ENCODE assay signal across 17 cellular contexts in genomic region chr16:75660321-75660720, GRCh38. TPM values are rescaled to one million over a fixed set of nuclear protein-coding genes. Genes with fewer than 3 reads are reported as not detected.
DNase-seq lines count a peak whose midpoint lies in the region; ATAC-seq lines count a peak whose summit lies in the region.
"Had no signal": no experiment of that assay in that cellular context is flagged by ENCODE, and none has a peak within 500 bp of the region (broad histone marks: within the 10 kb centered on the region; RNA-seq: fewer than 3 reads in every experiment).

No MANE protein-coding gene starts in this region.

- CTCF ChIA-PET in activated CD4-positive, alpha-beta T cell treated with anti-CD3 and anti-CD28 coated beads for 36 hours (lab: Charles Lee): interaction anchor here (0.6 kb wide), 1 partner anchor 485 kb away, joined by 4 read pairs; no protein-coding TSS in a partner anchor

- no peaks in the 10 kb centered on the region for H3K9me3 Mint-ChIP-seq in activated T-cell treated with anti-CD3 and anti-CD28 coated beads, Interleukin-2, amount 50 U/mL, for 24 hours
- H3K9me3 Mint-ChIP-seq in central memory CD8-positive, alpha-beta T cell: no peaks in the 10 kb centered on the region
- H3K9me3 Mint-ChIP-seq in activated CD4-positive, alpha-beta T cell treated with anti-CD3 and anti-CD28 coated beads for 36 hours (ENCODE audit: low read depth): no peaks in the 10 kb centered on the region

- no peak for DNase-seq in activated T-cell treated with anti-CD3 and anti-CD28 coated beads, Interleukin-2, amount 50 U/mL, for 24 hours
- no peak for DNase-seq in activated T-cell treated with anti-CD3 and anti-CD28 coated beads, Interleukin-2, amount 50 U/mL, for 1 hour
- DNase-seq in central memory CD8-positive, alpha-beta T cell (ENCODE audit: low spot score in 2 of 2): no peak
- DNase-seq in myocyte (ENCODE audit: low read depth) (peak; percentile 77), superior temporal gyrus (ENCODE audit: extremely low spot score) (peak; percentile 74), NOMO-1 (lab: John Stamatoyannopoulos, UW; ENCODE audit: unreplicated experiment in 2 of 2) (no peak), MG63 (no peak)
- no peak for DNase-seq in activated CD4-positive, alpha-beta T cell treated with anti-CD3 and anti-CD28 coated beads for 36 hours
- DNase-seq: COR-L47, DMS153, H7, Kasumi-1, NCI-H1417, NCI-H2029 treated with DMSO at 0.1 percent for 48 hours, NCI-H510A, Peyer's patch, Right ventricle myocardium superior had no signal

- POLR2A ChIA-PET in activated CD4-positive, alpha-beta T cell treated with anti-CD3 and anti-CD28 coated beads for 36 hours (lab: Charles Lee): interaction anchor here (0.7 kb wide), 1 partner anchor 265 kb away, joined by 9 read pairs; no protein-coding TSS in a partner anchor

- H3K27ac Mint-ChIP-seq in activated T-cell treated with anti-CD3 and anti-CD28 coated beads, Interleukin-2, amount 50 U/mL, for 24 hours: peak overlapping the region; percentile 40
- peak overlapping the region; percentile 44 for H3K27ac Mint-ChIP-seq in central memory CD8-positive, alpha-beta T cell (ENCODE audit: low read depth)
- H3K27ac Mint-ChIP-seq in activated CD4-positive, alpha-beta T cell treated with anti-CD3 and anti-CD28 coated beads for 36 hours: no peak overlapping the region

- no peaks in the 10 kb centered on the region for H3K27me3 ChIP-seq in MG63
- H3K27me3 ChIP-seq: Peyer's patch had no signal

- no peaks in the 10 kb centered on the region for H3K9me3 ChIP-seq in MG63
- H3K9me3 ChIP-seq: Peyer's patch had no signal

- peaks cover 5% of the 10 kb centered on the region for H3K4me1 Mint-ChIP-seq in activated T-cell treated with anti-CD3 and anti-CD28 coated beads, Interleukin-2, amount 50 U/mL, for 24 hours (ENCODE audit: low read depth)
- peaks cover 37% of the 10 kb centered on the region for H3K4me1 Mint-ChIP-seq in central memory CD8-positive, alpha-beta T cell
- H3K4me1 Mint-ChIP-seq in activated CD4-positive, alpha-beta T cell treated with anti-CD3 and anti-CD28 coated beads for 36 hours: peaks cover 4% of the 10 kb centered on the region

- peaks cover 5% of the 10 kb centered on the region for H3K36me3 ChIP-seq in MG63

- peaks cover 60% of the 10 kb centered on the region for H3K36me3 Mint-ChIP-seq in activated T-cell treated with anti-CD3 and anti-CD28 coated beads, Interleukin-2, amount 50 U/mL, for 24 hours (ENCODE audit: low read depth)
- peaks cover 45% of the 10 kb centered on the region for H3K36me3 Mint-ChIP-seq in central memory CD8-positive, alpha-beta T cell (ENCODE audit: insufficient read depth)
- H3K36me3 Mint-ChIP-seq in activated CD4-positive, alpha-beta T cell treated with anti-CD3 and anti-CD28 coated beads for 36 hours (ENCODE audit: low read depth): peaks cover 35% of the 10 kb centered on the region

- no peak overlapping the region for H3K4me3 Mint-ChIP-seq in activated T-cell treated with anti-CD3 and anti-CD28 coated beads, Interleukin-2, amount 50 U/mL, for 24 hours
- H3K4me3 Mint-ChIP-seq in central memory CD8-positive, alpha-beta T cell: no peak overlapping the region
- no peak overlapping the region for H3K4me3 Mint-ChIP-seq in activated CD4-positive, alpha-beta T cell treated with anti-CD3 and anti-CD28 coated beads for 36 hours

- H3K27me3 Mint-ChIP-seq in activated T-cell treated with anti-CD3 and anti-CD28 coated beads, Interleukin-2, amount 50 U/mL, for 24 hours: no peaks in the 10 kb centered on the region
- H3K27me3 Mint-ChIP-seq in central memory CD8-positive, alpha-beta T cell: no peaks in the 10 kb centered on the region
- no peaks in the 10 kb centered on the region for H3K27me3 Mint-ChIP-seq in activated CD4-positive, alpha-beta T cell treated with anti-CD3 and anti-CD28 coated beads for 36 hours

- no peak overlapping the region for H3K4me3 ChIP-seq in MG63
- H3K4me3 ChIP-seq: Peyer's patch had no signal

- ATAC-seq in central memory CD8-positive, alpha-beta T cell (replicated peaks; ENCODE audit: extremely low read depth, poor library complexity, severe bottlenecking): no peak
- ATAC-seq in activated CD4-positive, alpha-beta T cell treated with anti-CD3 and anti-CD28 coated beads for 36 hours: no peak

- intact Hi-C loops in activated CD4-positive, alpha-beta T cell treated with anti-CD3 and anti-CD28 coated beads for 36 hours (cut with DNase I, micrococcal nuclease): no loop called here

RNA-seq across cellular contexts. Expression of gene TERF2IP, which starts 12.7 kb away (rescaled TPM):
- 106 and 111 TPM in 2 replicates for total RNA-seq in myocyte
- polyA plus RNA-seq in myocyte (2012): 76.0 TPM
- 10 to 100 TPM; 70.6 to 72.6 TPM for total RNA-seq in activated CD4-positive, alpha-beta T cell treated with anti-CD3 and anti-CD28 coated beads for 36 hours
- total RNA-seq in MG63 (2014; rRNA removed; shearing (Covaris generic); ENCODE audit: low replicate concordance): 6.3 and 11.9 TPM in 2 replicates

RNA-seq across cellular contexts. Expression of gene KARS1, which starts 12.9 kb away (rescaled TPM):
- 174 and 179 TPM in 2 replicates for total RNA-seq in myocyte
- polyA plus RNA-seq in myocyte (2012): 86.8 TPM
- 100 to 1,000 TPM; 309 to 332 TPM for total RNA-seq in activated CD4-positive, alpha-beta T cell treated with anti-CD3 and anti-CD28 coated beads for 36 hours
- total RNA-seq in MG63 (2014; rRNA removed; shearing (Covaris generic); ENCODE audit: low replicate concordance): 161 and 178 TPM in 2 replicates

RNA-seq across cellular contexts. Expression of gene CPHXL2, which starts 16.5 kb away (rescaled TPM):
- total RNA-seq in myocyte: not detected in 2 replicates
- polyA plus RNA-seq in myocyte (2012): 0.15 TPM
- not detected for total RNA-seq in activated CD4-positive, alpha-beta T cell treated with anti-CD3 and anti-CD28 coated beads for 36 hours
- not detected in 2 replicates for total RNA-seq in MG63 (2014; rRNA removed; shearing (Covaris generic); ENCODE audit: low replicate concordance)
- total RNA-seq: H7, Peyer's patch, Right ventricle myocardium superior had no signal

RNA-seq across cellular contexts. Expression of gene ADAT1, which starts 37.2 kb away (rescaled TPM):
- total RNA-seq in myocyte: 28.9 and 33.4 TPM in 2 replicates
- polyA plus RNA-seq in myocyte (2012): 36.6 TPM
- total RNA-seq in activated CD4-positive, alpha-beta T cell treated with anti-CD3 and anti-CD28 coated beads for 36 hours: 10 to 100 TPM; 48.3 to 55.7 TPM
- 12.5 and 29.6 TPM in 2 replicates for total RNA-seq in MG63 (2014; rRNA removed; shearing (Covaris generic); ENCODE audit: low replicate concordance)

RNA-seq across cellular contexts. Expression of gene DUXB, which starts 40.9 kb away (rescaled TPM):
- total RNA-seq in myocyte: not detected in 2 replicates
- not detected for polyA plus RNA-seq in myocyte (2012)
- total RNA-seq in activated CD4-positive, alpha-beta T cell treated with anti-CD3 and anti-CD28 coated beads for 36 hours: not detected
- not detected in 2 replicates for total RNA-seq in MG63 (2014; rRNA removed; shearing (Covaris generic); ENCODE audit: low replicate concordance)
- total RNA-seq: H7, Peyer's patch, Right ventricle myocardium superior had no signal

Comparison
In these comparisons a context has a peak if more than half of its experiments do, and no peak if none do; other contexts are left out.
1. DNase-seq: peak in myocyte (single experiment) and superior temporal gyrus (single experiment); none in activated T-cell treated with anti-CD3 and anti-CD28 coated beads, Interleukin-2, amount 50 U/mL, for 24 hours (single experiment), activated T-cell treated with anti-CD3 and anti-CD28 coated beads, Interleukin-2, amount 50 U/mL, for 1 hour (single experiment), central memory CD8-positive, alpha-beta T cell (0 of 2), activated CD4-positive, alpha-beta T cell treated with anti-CD3 and anti-CD28 coated beads for 36 hours (single experiment), NOMO-1 (0 of 2) and MG63 (single experiment).